Comparison of ENCODE assay signal across 14 cellular contexts in genomic region chr6:142870787-142871371, GRCh38.
DNase-seq lines count a peak whose midpoint lies in the region; ATAC-seq, FAIRE-seq and TF ChIP-seq lines count a peak whose summit lies in the region.
"Had no signal": no experiment of that assay in that cellular context is flagged by ENCODE, and none has a peak within 500 bp of the region (broad histone marks: within the 10 kb centered on the region; RNA-seq: fewer than 3 reads in every experiment).

No MANE protein-coding gene starts in this region.

- H2AFZ ChIP-seq in KMS-11 (ENCODE audit: low read depth) = no peak overlapping the region

- no peaks in the 10 kb centered on the region for H3K9me3 Mint-ChIP-seq in activated naive CD4-positive, alpha-beta T cell treated with anti-CD3 and anti-CD28 coated beads for 36 hours

- CTCF ChIA-PET in activated naive CD4-positive, alpha-beta T cell treated with anti-CD3 and anti-CD28 coated beads for 36 hours (lab: Charles Lee) = no interaction called here

- H3K27ac Mint-ChIP-seq in activated naive CD4-positive, alpha-beta T cell treated with anti-CD3 and anti-CD28 coated beads for 36 hours = peak overlapping the region; percentile 77

- no peak overlapping the region for H3K27ac ChIP-seq in KMS-11
- peak overlapping the region; percentile 19 for H3K27ac ChIP-seq in skeletal muscle tissue (ENCODE audit: low read depth, low read length)
- H3K27ac ChIP-seq: thyroid gland had no signal

- H3K36me3 ChIP-seq in KMS-11 (ENCODE audit: insufficient read depth) = no peaks in the 10 kb centered on the region
- H3K36me3 ChIP-seq in bronchial epithelial cell (ENCODE audit: control insufficient read depth, insufficient read depth, low read length) = no peaks in the 10 kb centered on the region
- no peaks in the 10 kb centered on the region for H3K36me3 ChIP-seq in skeletal muscle tissue (ENCODE audit: control insufficient read depth in 3 of 3, insufficient read depth in 3 of 3, low read length in 3 of 3)
- H3K36me3 ChIP-seq: thyroid gland had no signal

- ATAC-seq in GM19328 (IDR thresholded peaks at IDR 0.05; ENCODE audit: unreplicated experiment) = no peak
- ATAC-seq: SK-N-SH treated with all-trans-retinoic acid at 6 μM for 48 hours had no signal

- DNase-seq in activated naive CD4-positive, alpha-beta T cell treated with anti-CD3 and anti-CD28 coated beads for 36 hours = no peak
- no peak for DNase-seq in activated naive CD4-positive, alpha-beta T cell (lab: John Stamatoyannopoulos, UW)
- peak; percentile 51 for DNase-seq in bronchial epithelial cell (ENCODE audit: low read depth)
- no peak for DNase-seq in NCI-H748 treated with DMSO at 0.1 percent for 48 hours (lab: John Stamatoyannopoulos, UW)
- DNase-seq in D341Med (ENCODE audit: low spot score) = no peak
- DNase-seq: GOT3, NCI-H187, NCI-H510A treated with DMSO at 0.1 percent for 48 hours, OCI-M1, thyroid gland had no signal

- no peaks in the 10 kb centered on the region for H3K9me3 ChIP-seq in skeletal muscle tissue (ENCODE audit: control insufficient read depth in 3 of 3, low read length in 3 of 3)
- H3K9me3 ChIP-seq: thyroid gland had no signal

- H3K9ac ChIP-seq in KMS-11 (no peak overlapping the region), skeletal muscle tissue (ENCODE audit: low read depth in 1 of 3, low read length in 3 of 3) (no peak overlapping the region)

- H3K27me3 Mint-ChIP-seq in activated naive CD4-positive, alpha-beta T cell treated with anti-CD3 and anti-CD28 coated beads for 36 hours (ENCODE audit: low read depth) = no peaks in the 10 kb centered on the region

- intact Hi-C loops in activated naive CD4-positive, alpha-beta T cell treated with anti-CD3 and anti-CD28 coated beads for 36 hours (cut with micrococcal nuclease) = loop anchor here (1.0 to 2.0 kb wide), 3 partner anchors 10 to 49 kb away; no protein-coding TSS in a partner anchor

- no peak overlapping the region for H3K4me3 ChIP-seq in KMS-11 (IDR thresholded peaks at IDR 0.05; ENCODE audit: insufficient read depth, low read depth, low read length)
- no peak overlapping the region for H3K4me3 ChIP-seq in bronchial epithelial cell (ENCODE audit: low read depth, low read length)
- H3K4me3 ChIP-seq in skeletal muscle tissue (ENCODE audit: low read length in 3 of 3) = no peak overlapping the region
- H3K4me3 ChIP-seq: thyroid gland had no signal

- peak overlapping the region; percentile 33 for H3K4me2 ChIP-seq in KMS-11

- peaks cover 88% of the 10 kb centered on the region for H3K4me1 Mint-ChIP-seq in activated naive CD4-positive, alpha-beta T cell treated with anti-CD3 and anti-CD28 coated beads for 36 hours (ENCODE audit: low read depth)

- peaks cover 12% of the 10 kb centered on the region; the same call in 1 of the 2 replicates for H3K79me2 ChIP-seq in KMS-11 (ENCODE audit: insufficient read depth, low read depth)

- TF ChIP-seq CTCF in KMS-11 (conservative IDR thresholded peaks at IDR 0.05; ENCODE audit: low read depth, low read length) (no peak), bronchial epithelial cell (IDR thresholded peaks at IDR 0.05; ENCODE audit: insufficient read depth, low read length, severe bottlenecking) (no peak)

- peaks cover 61% of the 10 kb centered on the region for H3K4me1 ChIP-seq in KMS-11 (ENCODE audit: low read depth, poor library complexity, severe bottlenecking)
- H3K4me1 ChIP-seq in skeletal muscle tissue (ENCODE audit: control insufficient read depth in 3 of 3, insufficient read depth in 3 of 3, low read length in 3 of 3) = peaks cover 27 to 54% (median 37%) of the 10 kb centered on the region in 3 donors

- no peak overlapping the region for H3K4me3 Mint-ChIP-seq in activated naive CD4-positive, alpha-beta T cell treated with anti-CD3 and anti-CD28 coated beads for 36 hours

- no peaks in the 10 kb centered on the region for H3K27me3 ChIP-seq in KMS-11 (ENCODE audit: insufficient read depth, low read depth)
- no peaks in the 10 kb centered on the region for H3K27me3 ChIP-seq in bronchial epithelial cell (ENCODE audit: control insufficient read depth, insufficient read depth, low read length)
- no peaks in the 10 kb centered on the region for H3K27me3 ChIP-seq in skeletal muscle tissue (ENCODE audit: control insufficient read depth in 3 of 3, insufficient read depth in 3 of 3, low read length in 3 of 3)
- H3K27me3 ChIP-seq: thyroid gland had no signal

- H4K20me1 ChIP-seq in KMS-11 (ENCODE audit: insufficient read depth) = no peaks in the 10 kb centered on the region

- peaks cover 17% of the 10 kb centered on the region for H3K36me3 Mint-ChIP-seq in activated naive CD4-positive, alpha-beta T cell treated with anti-CD3 and anti-CD28 coated beads for 36 hours (ENCODE audit: low read depth)

- no peak for FAIRE-seq in bronchial epithelial cell (lab: Jason Lieb, UNC)
